24 cellular contexts compared by ENCODE assay signal in genomic region chr22:41191467-41191866, GRCh38. TPM values are rescaled to one million over a fixed set of nuclear protein-coding genes. Genes with fewer than 3 reads are reported as not detected.
DNase-seq lines count a peak whose midpoint lies in the region; ATAC-seq and TF ChIP-seq lines count a peak whose summit lies in the region.
"Had no signal": no experiment of that assay in that cellular context is flagged by ENCODE, and none has a peak within 500 bp of the region (broad histone marks: within the 10 kb centered on the region; RNA-seq: fewer than 3 reads in every experiment).

No MANE protein-coding gene starts in this region.

- H3K27me3 ChIP-seq in sigmoid colon (no peaks in the 10 kb centered on the region), left ventricle myocardium inferior (ENCODE audit: low read depth) (no peaks in the 10 kb centered on the region)
- H3K27me3 ChIP-seq: BE2C, BLaER1 had no signal

- H3K4me3 Mint-ChIP-seq in chondrocyte (ENCODE audit: unreplicated experiment) = no peak overlapping the region
- H3K4me3 Mint-ChIP-seq: CD14-positive monocyte; CD4-positive, alpha-beta memory T cell; CD4-positive, CD25-positive, alpha-beta regulatory T cell had no signal

- H3K27me3 Mint-ChIP-seq in chondrocyte (ENCODE audit: low read depth) = no peaks in the 10 kb centered on the region
- H3K27me3 Mint-ChIP-seq: CD4-positive, alpha-beta memory T cell; CD8-positive, alpha-beta memory T cell had no signal

- intact Hi-C loops in sigmoid colon (cut with DNase I) (loop anchor here (10.0 kb wide), 1 partner anchor 173 kb away; no protein-coding TSS in a partner anchor), left ventricle myocardium inferior (cut with micrococcal nuclease) (no loop called here)

- no peaks in the 10 kb centered on the region for H3K9me3 Mint-ChIP-seq in chondrocyte (ENCODE audit: low read depth)
- H3K9me3 Mint-ChIP-seq: CD4-positive, alpha-beta memory T cell; CD4-positive, CD25-positive, alpha-beta regulatory T cell; CD8-positive, alpha-beta memory T cell had no signal

- H3K36me3 ChIP-seq in sigmoid colon = no peaks in the 10 kb centered on the region
- H3K36me3 ChIP-seq in left ventricle myocardium inferior = no peaks in the 10 kb centered on the region
- H3K36me3 ChIP-seq: BE2C, BLaER1 had no signal

- H3K9me3 ChIP-seq in sigmoid colon = no peaks in the 10 kb centered on the region
- no peaks in the 10 kb centered on the region for H3K9me3 ChIP-seq in left ventricle myocardium inferior (replicated peaks)
- H3K9me3 ChIP-seq: BE2C, BLaER1 had no signal

- H3K27ac ChIP-seq in sigmoid colon (no peak overlapping the region), left ventricle myocardium inferior (replicated peaks) (no peak overlapping the region)
- H3K27ac ChIP-seq: BLaER1 had no signal

- no peaks in the 10 kb centered on the region for H3K4me1 Mint-ChIP-seq in chondrocyte (ENCODE audit: low read depth)
- H3K4me1 Mint-ChIP-seq: CD14-positive monocyte had no signal

- no peak for TF ChIP-seq POLR2A in sigmoid colon (IDR thresholded peaks at IDR 0.05)

- H3K4me1 ChIP-seq in sigmoid colon = peaks cover 0 to 1% (median 0%) of the 10 kb centered on the region in 4 donors
- peaks cover under 1% of the 10 kb centered on the region for H3K4me1 ChIP-seq in left ventricle myocardium inferior
- H3K4me1 ChIP-seq: BE2C, BLaER1 had no signal

- no peak for TF ChIP-seq EP300 in sigmoid colon (IDR thresholded peaks at IDR 0.05)

- H3K4me3 ChIP-seq in sigmoid colon = no peak overlapping the region
- no peak overlapping the region for H3K4me3 ChIP-seq in left ventricle myocardium inferior
- H3K4me3 ChIP-seq: BLaER1, GM12878 had no signal

- no peak overlapping the region for H3K27ac Mint-ChIP-seq in chondrocyte (ENCODE audit: unreplicated experiment)
- H3K27ac Mint-ChIP-seq: CD4-positive, CD25-positive, alpha-beta regulatory T cell had no signal

- DNase-seq in chondrocyte (ENCODE audit: low spot score) = peak; percentile 5
- DNase-seq in left lobe of liver (ENCODE audit: low spot score) = no peak
- peak; percentile 8 for DNase-seq in sigmoid colon
- no peak for DNase-seq in LoVo (ENCODE audit: low spot score)
- no peak for DNase-seq in left ventricle myocardium inferior
- DNase-seq: 8988T; ACHN; BE2C; C1 segment of cervical spinal cord; CD4-positive, alpha-beta memory T cell; CD4-positive, CD25-positive, alpha-beta regulatory T cell; CD8-positive, alpha-beta memory T cell; COR-L47; DMS 273 treated with DMSO at 0.1 percent for 48 hours; DMS153; DMS53; DMS79; DND-41; EL; GDM1 had no signal

- 77 to 90% methylated on average over 2 of the region's 2 CpGs for WGBS in sigmoid colon, 2 donors

- ATAC-seq in left lobe of liver = peak; percentile 19
- ATAC-seq: GM12878 had no signal

- TF ChIP-seq CTCF in chondrocyte (IDR thresholded peaks at IDR 0.05) (no peak), sigmoid colon (IDR thresholded peaks at IDR 0.05) (no peak), left ventricle myocardium inferior (IDR thresholded peaks at IDR 0.05; ENCODE audit: borderline replicate concordance) (no peak)

- no peaks in the 10 kb centered on the region for H3K36me3 Mint-ChIP-seq in chondrocyte (ENCODE audit: low read depth)
- H3K36me3 Mint-ChIP-seq: CD14-positive monocyte; CD4-positive, alpha-beta memory T cell; CD4-positive, CD25-positive, alpha-beta regulatory T cell; CD8-positive, alpha-beta memory T cell had no signal

RNA-seq across cellular contexts. Expression of gene L3MBTL2, which starts 13.6 kb away (rescaled TPM):
- 16.6 to 27.1 TPM (median 17.7 TPM) in 3 replicates for total RNA-seq in chondrocyte
- total RNA-seq in left lobe of liver = 12.7 TPM
- total RNA-seq in sigmoid colon = 10 to 100 TPM in 3 of 4 donors, 1 to 10 TPM in 1; 9.9 to 19.0 (median 15.1) TPM
- 10 to 100 TPM in 1 of 3 donors, 1 to 10 TPM in 2; 7.2 to 17.8 (median 7.8) TPM for polyA plus RNA-seq in sigmoid colon
- total RNA-seq in left ventricle myocardium inferior = 15.2 TPM

RNA-seq across cellular contexts. Expression of gene CHADL, which starts 49.3 kb away (rescaled TPM):
- total RNA-seq in chondrocyte (0.36 to 1.3 TPM (median 0.39 TPM) in 3 replicates), left lobe of liver (2.5 TPM), sigmoid colon (10 to 100 TPM in 3 of 4 donors, 1 to 10 TPM in 1; 3.3 to 25.5 (median 16.5) TPM), left ventricle myocardium inferior (10.3 TPM)
- 1 to 10 TPM in 2 of 3 donors, under 1 TPM in 1; 0.46 to 4.2 (median 2.1) TPM for polyA plus RNA-seq in sigmoid colon
- total RNA-seq: A673, GM12878 had no signal

Comparison
In these comparisons a context has a peak if more than half of its experiments do, and no peak if none do; other contexts are left out.
1. DNase-seq: peak in chondrocyte (single experiment) and sigmoid colon (single experiment); none in left lobe of liver (single experiment), LoVo (single experiment) and left ventricle myocardium inferior (single experiment).